Comparison of ENCODE assay signal across 1 cellular context in genomic region chr13:75458696-75459422, GRCh38.
A peak's percentile ranks its signal among the peaks of the same experiment; 100 is the strongest.
TF ChIP-seq lines count a peak whose summit lies in the region.

No MANE protein-coding gene starts in this region.

TF ChIP-seq in HepG2, 621 proteins besides CTCF, POLR2A, EP300 and RAD21 (continued from another document and continues in another):
- TF ChIP-seq, protein P1, sequence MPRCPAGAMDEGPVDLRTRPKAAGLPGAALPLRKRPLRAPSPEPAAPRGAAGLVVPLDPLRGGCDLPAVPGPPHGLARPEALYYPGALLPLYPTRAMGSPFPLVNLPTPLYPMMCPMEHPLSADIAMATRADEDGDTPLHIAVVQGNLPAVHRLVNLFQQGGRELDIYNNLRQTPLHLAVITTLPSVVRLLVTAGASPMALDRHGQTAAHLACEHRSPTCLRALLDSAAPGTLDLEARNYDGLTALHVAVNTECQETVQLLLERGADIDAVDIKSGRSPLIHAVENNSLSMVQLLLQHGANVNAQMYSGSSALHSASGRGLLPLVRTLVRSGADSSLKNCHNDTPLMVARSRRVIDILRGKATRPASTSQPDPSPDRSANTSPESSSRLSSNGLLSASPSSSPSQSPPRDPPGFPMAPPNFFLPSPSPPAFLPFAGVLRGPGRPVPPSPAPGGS (CRISPR knock-in tag; IDR thresholded peaks at IDR 0.05): no peak
- TF ChIP-seq HHEX (CRISPR knock-in tag; IDR thresholded peaks at IDR 0.05): peak; percentile 48; the same call in 1 of the 2 replicates
- TF ChIP-seq PHF8 (CRISPR knock-in tag; IDR thresholded peaks at IDR 0.05): peak; percentile 48
- no peak for TF ChIP-seq SP4 (CRISPR knock-in tag; IDR thresholded peaks at IDR 0.05)
- TF ChIP-seq CHD4 (IDR thresholded peaks at IDR 0.05; ENCODE audit: borderline replicate concordance, low read length): no peak
- peak; percentile 10; the same call in 1 of the 2 replicates for TF ChIP-seq ZNF652 (CRISPR knock-in tag; IDR thresholded peaks at IDR 0.05; ENCODE audit: borderline replicate concordance, low read depth)
- no peak for TF ChIP-seq MLXIP (CRISPR knock-in tag; IDR thresholded peaks at IDR 0.05; ENCODE audit: borderline replicate concordance)
- peak; percentile 85; the same call in 1 of the 2 replicates for TF ChIP-seq ZNF362 (CRISPR knock-in tag; IDR thresholded peaks at IDR 0.05; ENCODE audit: borderline replicate concordance)
- peak; percentile 47 for TF ChIP-seq RBFOX2 (IDR thresholded peaks at IDR 0.05; ENCODE audit: low read depth, low read length)
- peak; percentile 82 for TF ChIP-seq MLX (CRISPR knock-in tag; IDR thresholded peaks at IDR 0.05)
- TF ChIP-seq ZNF768 (CRISPR knock-in tag; IDR thresholded peaks at IDR 0.05): peak; percentile 48; the same call in 1 of the 2 replicates
- peak; percentile 73; the same call in 1 of the 2 replicates for TF ChIP-seq KLF9 (CRISPR knock-in tag; IDR thresholded peaks at IDR 0.05; ENCODE audit: low read depth)
- TF ChIP-seq KDM5A (IDR thresholded peaks at IDR 0.05; ENCODE audit: borderline replicate concordance, low read length): no peak
- no peak for TF ChIP-seq HES4 (CRISPR knock-in tag; IDR thresholded peaks at IDR 0.05; ENCODE audit: borderline replicate concordance)
- TF ChIP-seq MBNL3 (CRISPR knock-in tag; conservative IDR thresholded peaks at IDR 0.05): no peak
- no peak for TF ChIP-seq GZF1 (CRISPR knock-in tag; IDR thresholded peaks at IDR 0.05)
- no peak for TF ChIP-seq RELA (CRISPR knock-in tag; IDR thresholded peaks at IDR 0.05)
- no peak for TF ChIP-seq ZNF451 (CRISPR knock-in tag; IDR thresholded peaks at IDR 0.05)
- TF ChIP-seq NFYB (CRISPR knock-in tag; IDR thresholded peaks at IDR 0.05): no peak
- TF ChIP-seq DPF2 (CRISPR knock-in tag; IDR thresholded peaks at IDR 0.05; ENCODE audit: borderline replicate concordance, low read depth): peak; percentile 92
- no peak for TF ChIP-seq ZNF354B (CRISPR knock-in tag; IDR thresholded peaks at IDR 0.05)
- TF ChIP-seq, protein P2, sequence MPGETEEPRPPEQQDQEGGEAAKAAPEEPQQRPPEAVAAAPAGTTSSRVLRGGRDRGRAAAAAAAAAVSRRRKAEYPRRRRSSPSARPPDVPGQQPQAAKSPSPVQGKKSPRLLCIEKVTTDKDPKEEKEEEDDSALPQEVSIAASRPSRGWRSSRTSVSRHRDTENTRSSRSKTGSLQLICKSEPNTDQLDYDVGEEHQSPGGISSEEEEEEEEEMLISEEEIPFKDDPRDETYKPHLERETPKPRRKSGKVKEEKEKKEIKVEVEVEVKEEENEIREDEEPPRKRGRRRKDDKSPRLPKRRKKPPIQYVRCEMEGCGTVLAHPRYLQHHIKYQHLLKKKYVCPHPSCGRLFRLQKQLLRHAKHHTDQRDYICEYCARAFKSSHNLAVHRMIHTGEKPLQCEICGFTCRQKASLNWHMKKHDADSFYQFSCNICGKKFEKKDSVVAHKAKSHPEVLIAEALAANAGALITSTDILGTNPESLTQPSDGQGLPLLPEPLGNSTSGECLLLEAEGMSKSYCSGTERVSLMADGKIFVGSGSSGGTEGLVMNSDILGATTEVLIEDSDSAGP (CRISPR knock-in tag; IDR thresholded peaks at IDR 0.05; ENCODE audit: borderline replicate concordance): peak; percentile 67; the same call in 1 of the 2 replicates
- no peak for TF ChIP-seq RBAK (CRISPR knock-in tag; IDR thresholded peaks at IDR 0.05)
- peak; percentile 82; the same call in 1 of the 2 replicates for TF ChIP-seq MBD4 (IDR thresholded peaks at IDR 0.05; ENCODE audit: borderline replicate concordance, low read length)
- no peak for TF ChIP-seq ZNF713 (CRISPR knock-in tag; IDR thresholded peaks at IDR 0.05)
- TF ChIP-seq HMGA1 (CRISPR knock-in tag; conservative IDR thresholded peaks at IDR 0.05): no peak
- TF ChIP-seq ZNF3 (CRISPR knock-in tag; IDR thresholded peaks at IDR 0.05): no peak
- TF ChIP-seq ZSCAN12 (CRISPR knock-in tag; IDR thresholded peaks at IDR 0.05): no peak
- TF ChIP-seq PRDM10 (CRISPR knock-in tag; IDR thresholded peaks at IDR 0.05; ENCODE audit: low read depth): peak; percentile 83; the same call in 1 of the 2 replicates
- TF ChIP-seq, protein P3, sequence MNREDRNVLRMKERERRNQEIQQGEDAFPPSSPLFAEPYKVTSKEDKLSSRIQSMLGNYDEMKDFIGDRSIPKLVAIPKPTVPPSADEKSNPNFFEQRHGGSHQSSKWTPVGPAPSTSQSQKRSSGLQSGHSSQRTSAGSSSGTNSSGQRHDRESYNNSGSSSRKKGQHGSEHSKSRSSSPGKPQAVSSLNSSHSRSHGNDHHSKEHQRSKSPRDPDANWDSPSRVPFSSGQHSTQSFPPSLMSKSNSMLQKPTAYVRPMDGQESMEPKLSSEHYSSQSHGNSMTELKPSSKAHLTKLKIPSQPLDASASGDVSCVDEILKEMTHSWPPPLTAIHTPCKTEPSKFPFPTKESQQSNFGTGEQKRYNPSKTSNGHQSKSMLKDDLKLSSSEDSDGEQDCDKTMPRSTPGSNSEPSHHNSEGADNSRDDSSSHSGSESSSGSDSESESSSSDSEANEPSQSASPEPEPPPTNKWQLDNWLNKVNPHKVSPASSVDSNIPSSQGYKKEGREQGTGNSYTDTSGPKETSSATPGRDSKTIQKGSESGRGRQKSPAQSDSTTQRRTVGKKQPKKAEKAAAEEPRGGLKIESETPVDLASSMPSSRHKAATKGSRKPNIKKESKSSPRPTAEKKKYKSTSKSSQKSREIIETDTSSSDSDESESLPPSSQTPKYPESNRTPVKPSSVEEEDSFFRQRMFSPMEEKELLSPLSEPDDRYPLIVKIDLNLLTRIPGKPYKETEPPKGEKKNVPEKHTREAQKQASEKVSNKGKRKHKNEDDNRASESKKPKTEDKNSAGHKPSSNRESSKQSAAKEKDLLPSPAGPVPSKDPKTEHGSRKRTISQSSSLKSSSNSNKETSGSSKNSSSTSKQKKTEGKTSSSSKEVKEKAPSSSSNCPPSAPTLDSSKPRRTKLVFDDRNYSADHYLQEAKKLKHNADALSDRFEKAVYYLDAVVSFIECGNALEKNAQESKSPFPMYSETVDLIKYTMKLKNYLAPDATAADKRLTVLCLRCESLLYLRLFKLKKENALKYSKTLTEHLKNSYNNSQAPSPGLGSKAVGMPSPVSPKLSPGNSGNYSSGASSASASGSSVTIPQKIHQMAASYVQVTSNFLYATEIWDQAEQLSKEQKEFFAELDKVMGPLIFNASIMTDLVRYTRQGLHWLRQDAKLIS (CRISPR knock-in tag; IDR thresholded peaks at IDR 0.05): peak; percentile 74; the same call in 1 of the 2 replicates
- TF ChIP-seq, protein P4, sequence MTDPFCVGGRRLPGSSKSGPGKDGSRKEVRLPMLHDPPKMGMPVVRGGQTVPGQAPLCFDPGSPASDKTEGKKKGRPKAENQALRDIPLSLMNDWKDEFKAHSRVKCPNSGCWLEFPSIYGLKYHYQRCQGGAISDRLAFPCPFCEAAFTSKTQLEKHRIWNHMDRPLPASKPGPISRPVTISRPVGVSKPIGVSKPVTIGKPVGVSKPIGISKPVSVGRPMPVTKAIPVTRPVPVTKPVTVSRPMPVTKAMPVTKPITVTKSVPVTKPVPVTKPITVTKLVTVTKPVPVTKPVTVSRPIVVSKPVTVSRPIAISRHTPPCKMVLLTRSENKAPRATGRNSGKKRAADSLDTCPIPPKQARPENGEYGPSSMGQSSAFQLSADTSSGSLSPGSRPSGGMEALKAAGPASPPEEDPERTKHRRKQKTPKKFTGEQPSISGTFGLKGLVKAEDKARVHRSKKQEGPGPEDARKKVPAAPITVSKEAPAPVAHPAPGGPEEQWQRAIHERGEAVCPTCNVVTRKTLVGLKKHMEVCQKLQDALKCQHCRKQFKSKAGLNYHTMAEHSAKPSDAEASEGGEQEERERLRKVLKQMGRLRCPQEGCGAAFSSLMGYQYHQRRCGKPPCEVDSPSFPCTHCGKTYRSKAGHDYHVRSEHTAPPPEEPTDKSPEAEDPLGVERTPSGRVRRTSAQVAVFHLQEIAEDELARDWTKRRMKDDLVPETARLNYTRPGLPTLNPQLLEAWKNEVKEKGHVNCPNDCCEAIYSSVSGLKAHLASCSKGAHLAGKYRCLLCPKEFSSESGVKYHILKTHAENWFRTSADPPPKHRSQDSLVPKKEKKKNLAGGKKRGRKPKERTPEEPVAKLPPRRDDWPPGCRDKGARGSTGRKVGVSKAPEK (CRISPR knock-in tag; IDR thresholded peaks at IDR 0.05; ENCODE audit: borderline replicate concordance): no peak
- no peak for TF ChIP-seq ZNF138 (CRISPR knock-in tag; IDR thresholded peaks at IDR 0.05; ENCODE audit: low read depth)
- no peak for TF ChIP-seq HOXA5 (CRISPR knock-in tag; IDR thresholded peaks at IDR 0.05)
- peak; percentile 89 for TF ChIP-seq RARA (CRISPR knock-in tag; IDR thresholded peaks at IDR 0.05)
- TF ChIP-seq, protein P5, sequence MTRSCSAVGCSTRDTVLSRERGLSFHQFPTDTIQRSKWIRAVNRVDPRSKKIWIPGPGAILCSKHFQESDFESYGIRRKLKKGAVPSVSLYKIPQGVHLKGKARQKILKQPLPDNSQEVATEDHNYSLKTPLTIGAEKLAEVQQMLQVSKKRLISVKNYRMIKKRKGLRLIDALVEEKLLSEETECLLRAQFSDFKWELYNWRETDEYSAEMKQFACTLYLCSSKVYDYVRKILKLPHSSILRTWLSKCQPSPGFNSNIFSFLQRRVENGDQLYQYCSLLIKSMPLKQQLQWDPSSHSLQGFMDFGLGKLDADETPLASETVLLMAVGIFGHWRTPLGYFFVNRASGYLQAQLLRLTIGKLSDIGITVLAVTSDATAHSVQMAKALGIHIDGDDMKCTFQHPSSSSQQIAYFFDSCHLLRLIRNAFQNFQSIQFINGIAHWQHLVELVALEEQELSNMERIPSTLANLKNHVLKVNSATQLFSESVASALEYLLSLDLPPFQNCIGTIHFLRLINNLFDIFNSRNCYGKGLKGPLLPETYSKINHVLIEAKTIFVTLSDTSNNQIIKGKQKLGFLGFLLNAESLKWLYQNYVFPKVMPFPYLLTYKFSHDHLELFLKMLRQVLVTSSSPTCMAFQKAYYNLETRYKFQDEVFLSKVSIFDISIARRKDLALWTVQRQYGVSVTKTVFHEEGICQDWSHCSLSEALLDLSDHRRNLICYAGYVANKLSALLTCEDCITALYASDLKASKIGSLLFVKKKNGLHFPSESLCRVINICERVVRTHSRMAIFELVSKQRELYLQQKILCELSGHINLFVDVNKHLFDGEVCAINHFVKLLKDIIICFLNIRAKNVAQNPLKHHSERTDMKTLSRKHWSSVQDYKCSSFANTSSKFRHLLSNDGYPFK (CRISPR knock-in tag; IDR thresholded peaks at IDR 0.05; ENCODE audit: borderline replicate concordance): no peak
- peak; percentile 96 for TF ChIP-seq SMAD3 (CRISPR knock-in tag; IDR thresholded peaks at IDR 0.05)
